In genomic region chr5:43123887-43124286, GRCh38 we compare ENCODE assay signal across 13 cellular contexts. TPM values are rescaled to one million over a fixed set of nuclear protein-coding genes. Genes with fewer than 3 reads are reported as not detected.
A peak's percentile ranks its signal among the peaks of the same experiment; 100 is the strongest.
DNase-seq lines count a peak whose midpoint lies in the region; ATAC-seq and TF ChIP-seq lines count a peak whose summit lies in the region.
"Had no signal": no experiment of that assay in that cellular context is flagged by ENCODE, and none has a peak within 500 bp of the region (broad histone marks: within the 10 kb centered on the region; RNA-seq: fewer than 3 reads in every experiment).

No MANE protein-coding gene starts in this region.

- in situ Hi-C loops in GM13977 (cut with MboI; ENCODE audit: low pct_unique_long_range_greater_than_20kb, low sequenced_read_pairs, unreplicated experiment), result loop anchor here (10.0 to 25.0 kb wide), 2 partner anchors 181 to 263 kb away; no protein-coding TSS in a partner anchor

- peak overlapping the region; percentile 11 to 93 (median 68) for H3K4me3 Mint-ChIP-seq in CD8-positive, alpha-beta memory T cell
- H3K4me3 Mint-ChIP-seq in activated CD4-positive, alpha-beta memory T cell treated with anti-CD3 and anti-CD28 coated beads for 36 hours, result peak overlapping the region; percentile 54
- H3K4me3 Mint-ChIP-seq in natural killer cell (peak overlapping the region; percentile 11), osteocyte (ENCODE audit: unreplicated experiment) (no peak overlapping the region)

- peaks cover 26% of the 10 kb centered on the region for H3K36me3 ChIP-seq in CD8-positive, alpha-beta memory T cell (ENCODE audit: insufficient read depth, low read length)

- CTCF ChIA-PET in CD8-positive, alpha-beta memory T cell (lab: Charles Lee), result interaction anchor here (9.0 kb wide), 1 partner anchor 16 kb away, joined by 121 read pairs; no protein-coding TSS in a partner anchor
- CTCF ChIA-PET in activated CD4-positive, alpha-beta memory T cell treated with anti-CD3 and anti-CD28 coated beads for 36 hours (lab: Charles Lee), result interaction anchor here (2.0 to 5.4 kb wide), 3 partner anchors 13 to 266 kb away, joined by 5 to 58 read pairs (median 10); no protein-coding TSS in a partner anchor

- intact Hi-C loops in activated CD4-positive, alpha-beta memory T cell treated with anti-CD3 and anti-CD28 coated beads for 36 hours (cut with micrococcal nuclease), result loop anchor here (5.0 to 10.0 kb wide), 8 partner anchors 107 to 1683 kb away; partner anchors contain the start of genes MRPS30, NNT, OXCT1 and PAIP1
- intact Hi-C loops in natural killer cell (cut with micrococcal nuclease), result loop anchor here (5.0 kb wide), 2 partner anchors 132 to 172 kb away; no protein-coding TSS in a partner anchor

- H3K36me3 Mint-ChIP-seq in CD8-positive, alpha-beta memory T cell, result peaks cover 8 to 63% (median 9%) of the 10 kb centered on the region in 3 donors
- peaks cover 44% of the 10 kb centered on the region for H3K36me3 Mint-ChIP-seq in activated CD4-positive, alpha-beta memory T cell treated with anti-CD3 and anti-CD28 coated beads for 36 hours
- no peaks in the 10 kb centered on the region for H3K36me3 Mint-ChIP-seq in natural killer cell
- peaks cover 33% of the 10 kb centered on the region for H3K36me3 Mint-ChIP-seq in osteocyte (ENCODE audit: unreplicated experiment)

- peak overlapping the region in 6 of 8 donors; percentile 52 to 81 (median 72) for H3K27ac Mint-ChIP-seq in CD8-positive, alpha-beta memory T cell
- no peak overlapping the region for H3K27ac Mint-ChIP-seq in activated CD4-positive, alpha-beta memory T cell treated with anti-CD3 and anti-CD28 coated beads for 36 hours
- H3K27ac Mint-ChIP-seq in natural killer cell (peak overlapping the region in 1 of 2 donors; percentile 88), osteocyte (ENCODE audit: unreplicated experiment) (no peak overlapping the region)

- no peak for TF ChIP-seq CTCF in HL-60 (IDR thresholded peaks at IDR 0.05; ENCODE audit: insufficient read depth, low read length)
- no peak for TF ChIP-seq CTCF in natural killer cell (IDR thresholded peaks at IDR 0.05)
- TF ChIP-seq CTCF in osteocyte (IDR thresholded peaks at IDR 0.05), result no peak
- TF ChIP-seq CTCF in GM13977 (IDR thresholded peaks at IDR 0.05; ENCODE audit: extremely low read depth, insufficient read depth, missing control alignments), result no peak

- no peak for DNase-seq in CD8-positive, alpha-beta memory T cell
- DNase-seq in HL-60 (ENCODE audit: low read depth in 1 of 2, low spot score in 1 of 2) (no peak), natural killer cell (no peak), osteocyte (ENCODE audit: extremely low spot score, unreplicated experiment) (no peak), GM13977 (ENCODE audit: low spot score) (no peak)
- DNase-seq in activated CD4-positive, alpha-beta memory T cell treated with anti-CD3 and anti-CD28 coated beads for 36 hours, result no peak
- DNase-seq: cerebellar nuclear complex, foreskin keratinocyte, left cardiac atrium, NCI-H187 treated with DMSO at 0.1 percent for 48 hours had no signal

- POLR2A ChIA-PET in CD8-positive, alpha-beta memory T cell (lab: Charles Lee), result interaction anchor here (0.6 kb wide), 1 partner anchor 94 kb away, joined by 3 read pairs; no protein-coding TSS in a partner anchor
- POLR2A ChIA-PET in activated CD4-positive, alpha-beta memory T cell treated with anti-CD3 and anti-CD28 coated beads for 36 hours (lab: Charles Lee), result no interaction called here

- no peaks in the 10 kb centered on the region for H3K9me3 Mint-ChIP-seq in CD8-positive, alpha-beta memory T cell
- H3K9me3 Mint-ChIP-seq in activated CD4-positive, alpha-beta memory T cell treated with anti-CD3 and anti-CD28 coated beads for 36 hours, result no peaks in the 10 kb centered on the region
- no peaks in the 10 kb centered on the region for H3K9me3 Mint-ChIP-seq in natural killer cell
- no peaks in the 10 kb centered on the region for H3K9me3 Mint-ChIP-seq in osteocyte (ENCODE audit: unreplicated experiment)

- H3K27me3 Mint-ChIP-seq in CD8-positive, alpha-beta memory T cell, result no peaks in the 10 kb centered on the region
- H3K27me3 Mint-ChIP-seq in activated CD4-positive, alpha-beta memory T cell treated with anti-CD3 and anti-CD28 coated beads for 36 hours, result no peaks in the 10 kb centered on the region
- H3K27me3 Mint-ChIP-seq in natural killer cell (ENCODE audit: low read depth in 2 of 2) (no peaks in the 10 kb centered on the region), osteocyte (ENCODE audit: unreplicated experiment) (no peaks in the 10 kb centered on the region)

- no peak overlapping the region for H3K27ac ChIP-seq in CD8-positive, alpha-beta memory T cell (ENCODE audit: low read depth, low read length)
- peak overlapping the region; percentile 15; the same call in 1 of the 2 replicates for H3K27ac ChIP-seq in HL-60 (replicated peaks)
- H3K27ac ChIP-seq: foreskin keratinocyte, RWPE1, vagina had no signal

- H3K9me3 ChIP-seq in CD8-positive, alpha-beta memory T cell (ENCODE audit: low read length), result no peaks in the 10 kb centered on the region
- H3K9me3 ChIP-seq: vagina had no signal

- H3K27me3 ChIP-seq in CD8-positive, alpha-beta memory T cell (ENCODE audit: insufficient read depth, low read length, poor library complexity, severe bottlenecking), result no peaks in the 10 kb centered on the region
- H3K27me3 ChIP-seq in HL-60 (ENCODE audit: insufficient read depth, poor library complexity, severe bottlenecking), result no peaks in the 10 kb centered on the region
- H3K27me3 ChIP-seq: foreskin keratinocyte, vagina had no signal

- peaks cover 52 to 70% (median 63%) of the 10 kb centered on the region in 3 donors for H3K4me1 Mint-ChIP-seq in CD8-positive, alpha-beta memory T cell
- peaks cover 53% of the 10 kb centered on the region for H3K4me1 Mint-ChIP-seq in activated CD4-positive, alpha-beta memory T cell treated with anti-CD3 and anti-CD28 coated beads for 36 hours (ENCODE audit: low read depth)
- H3K4me1 Mint-ChIP-seq in natural killer cell (peaks cover 40 to 41% of the 10 kb centered on the region in 2 donors), osteocyte (ENCODE audit: unreplicated experiment) (peaks cover 39% of the 10 kb centered on the region)

- no peak overlapping the region for H3K4me3 ChIP-seq in CD8-positive, alpha-beta memory T cell (ENCODE audit: low read length)
- no peak overlapping the region for H3K4me3 ChIP-seq in HL-60 (replicated peaks; ENCODE audit: insufficient read depth, low read length)
- H3K4me3 ChIP-seq: vagina had no signal

- ATAC-seq in natural killer cell (no peak), HG03521 (IDR thresholded peaks at IDR 0.05; ENCODE audit: unreplicated experiment) (no peak)
- ATAC-seq: foreskin keratinocyte, left cardiac atrium had no signal

- peaks cover 60% of the 10 kb centered on the region for H3K4me1 ChIP-seq in CD8-positive, alpha-beta memory T cell (ENCODE audit: insufficient read depth, low read length)

RNA-seq across cellular contexts. Expression of gene ZNF131, which starts 3.2 kb away (rescaled TPM):
- 10 to 100 TPM; 39.2 to 39.5 TPM for total RNA-seq in CD8-positive, alpha-beta memory T cell
- 63.9 TPM for polyA plus RNA-seq in CD8-positive, alpha-beta memory T cell
- 10 to 100 TPM; 27.3 to 27.8 TPM for total RNA-seq in activated CD4-positive, alpha-beta memory T cell treated with anti-CD3 and anti-CD28 coated beads for 36 hours
- total RNA-seq in natural killer cell (10 to 100 TPM; 69.0 to 84.0 (median 83.5) TPM), osteocyte (39.1 and 44.1 TPM in 2 replicates)

Comparison
In these comparisons a context has a peak if more than half of its experiments do, and no peak if none do; other contexts are left out.
1. H3K27ac Mint-ChIP-seq: peak in CD8-positive, alpha-beta memory T cell (6 of 8); none in activated CD4-positive, alpha-beta memory T cell treated with anti-CD3 and anti-CD28 coated beads for 36 hours (single experiment) and osteocyte (single experiment).